9 cellular contexts compared by ENCODE assay signal in genomic region chr2:170119326-170119725, GRCh38. TPM values are rescaled to one million over a fixed set of nuclear protein-coding genes. Genes with fewer than 3 reads are reported as not detected.
"Had no signal": no experiment of that assay in that cellular context is flagged by ENCODE, and none has a peak within 500 bp of the region (broad histone marks: within the 10 kb centered on the region; RNA-seq: fewer than 3 reads in every experiment).

No MANE protein-coding gene starts in this region.

RNA-seq across cellular contexts. Expression of gene MYO3B, which starts 58.6 kb away (rescaled TPM):
- total RNA-seq: dermis blood vessel endothelial cell; glomerular endothelial cell; left cardiac atrium; lower lobe of right lung; lung microvascular endothelial cell; mesenteric fat pad; myocyte; naive thymus-derived CD8-positive, alpha-beta T cell had no signal
- polyA plus RNA-seq: heart right ventricle; naive thymus-derived CD8-positive, alpha-beta T cell had no signal
